ENCODE assay signal across 1 cellular context in genomic region chr7:20302300-20302699, GRCh38. TPM values are rescaled to one million over a fixed set of nuclear protein-coding genes. Genes with fewer than 3 reads are reported as not detected.
"Had no signal": no experiment of that assay in that cellular context is flagged by ENCODE, and none has a peak within 500 bp of the region (broad histone marks: within the 10 kb centered on the region; RNA-seq: fewer than 3 reads in every experiment).

No MANE protein-coding gene starts in this region.

RNA-seq across cellular contexts. Expression of gene ITGB8, which starts 28.4 kb away (rescaled TPM):
- polyA plus RNA-seq: IgD-negative memory B cell had no signal
